Comparison of ENCODE assay signal across 7 cellular contexts in the genomic region with DNA sequence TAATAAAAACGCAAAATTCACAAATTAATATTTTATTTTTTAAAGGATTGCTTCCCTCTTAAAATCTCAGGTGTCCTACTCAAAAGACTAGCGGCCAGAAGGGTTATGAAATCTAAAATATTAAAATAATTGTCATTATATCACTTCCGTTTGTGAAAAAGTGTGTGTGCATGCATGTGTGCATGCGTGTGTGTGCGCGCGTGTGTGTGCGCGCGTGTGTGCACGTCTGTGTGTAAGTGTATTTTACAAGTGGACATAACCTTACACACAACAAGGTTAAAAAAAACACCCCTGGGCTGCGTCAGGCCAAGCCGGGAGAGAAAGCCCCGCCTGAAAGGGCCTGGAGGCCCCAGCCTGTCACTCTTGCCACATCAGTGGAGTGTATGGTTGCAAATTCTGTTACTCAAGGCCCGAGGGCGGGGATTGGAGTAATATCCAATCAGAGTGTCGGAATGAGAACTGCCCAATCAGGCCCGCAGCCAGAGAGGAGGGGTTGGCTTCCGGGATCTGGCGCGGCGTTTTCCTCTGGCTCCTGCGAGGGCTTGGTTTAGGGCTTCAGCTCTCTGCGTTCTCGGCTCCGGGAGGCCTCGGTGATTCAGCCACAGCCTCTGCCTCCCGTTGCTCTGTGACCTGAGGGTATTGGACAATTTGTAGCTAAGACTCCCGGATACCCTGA. TPM values are rescaled to one million over a fixed set of nuclear protein-coding genes. Genes with fewer than 3 reads are reported as not detected.
DNase-seq lines count a peak whose midpoint lies in the region; ATAC-seq, FAIRE-seq and TF ChIP-seq lines count a peak whose summit lies in the region.
"Not testable (repeated sequence)": the region's sequence is repeated elsewhere in the genome, so short reads cannot be mapped to it uniquely, and the experiment has no call there.

A gene (plus strand): TSS at position 518 of the 676 bp plus-strand sequence. CDS start 168 bp downstream, outside the sequence.

- POLR2A ChIA-PET in K562 (lab: Yijun Ruan, JAX): interaction anchor here (0.6 to 3.7 kb wide), 7 partner anchors 8 to 29 kb away, joined by 3 to 21 read pairs (median 5); no protein-coding TSS in a partner anchor

- H3K4me3 ChIP-seq in K562 (peak within 1 kb of the TSS; percentile 48), foreskin fibroblast (ENCODE audit: low read depth in 1 of 2, low read length in 2 of 2) (peak within 1 kb of the TSS; percentile 24 to 43)

- peak within 1 kb of the TSS; percentile 50 to 89; a peak in 3 of 4 replicates for H3K9ac ChIP-seq in K562 (ENCODE audit: insufficient read depth in 1 of 2, low read depth in 2 of 2, low read length in 2 of 2)

- TF ChIP-seq EP300 in K562 (IDR thresholded peaks at IDR 0.05; ENCODE audit: low read length): not testable (repeated sequence)

- peak; percentile 97 for FAIRE-seq in K562 (lab: Jason Lieb, UNC)

- not testable (repeated sequence) for TF ChIP-seq RAD21 in K562 (CRISPR knock-in tag; conservative IDR thresholded peaks at IDR 0.05 in 1 of 2, IDR thresholded peaks at IDR 0.05 in 1 of 2)

- 32% methylated on average over 18 of the region's 29 CpGs for WGBS in K562 (ENCODE audit: insufficient coverage, low coverage, missing lambda C conversion rate)

- H3K27ac ChIP-seq in K562 (ENCODE audit: extremely low read depth, low read depth, low read length): peak within 1 kb of the TSS; percentile 47; the same call in 2 of the 3 replicates

- not testable (repeated sequence) for TF ChIP-seq POLR2A in K562 (conservative IDR thresholded peaks at IDR 0.05)

- not testable (repeated sequence) for H3K36me3 ChIP-seq in K562 (ENCODE audit: control insufficient read depth, insufficient read depth, low read length)

- H3K4me2 ChIP-seq in K562 (ENCODE audit: insufficient read depth, low read length): peak within 1 kb of the TSS; percentile 44; the same call in 1 of the 2 replicates

- CTCF ChIA-PET in K562 (lab: Yijun Ruan, JAX; ENCODE audit: low intra/inter-chr PET ratio): not testable (repeated sequence)

- not testable (repeated sequence) for BruUV-seq in K562 (replicated peaks; lab: Mats Ljungman, UMichigan)

- not testable (repeated sequence) for H3K9me3 ChIP-seq in K562 (replicated peaks; ENCODE audit: control insufficient read depth, insufficient read depth, low read depth, low read length)

- not testable (repeated sequence) for DNase-seq in K562 (ENCODE audit: extremely low read depth in 1 of 4, low spot score in 3 of 4); foreskin fibroblast; lung microvascular endothelial cell (ENCODE audit: low read depth in 2 of 2)
- peak; percentile 71 for DNase-seq in sciatic nerve (ENCODE audit: low spot score)

- intact Hi-C loops in K562 (cut with micrococcal nuclease); sciatic nerve (cut with DNase I): not testable (repeated sequence)

- H3K79me2 ChIP-seq in K562 (ENCODE audit: control insufficient read depth, insufficient read depth, low read length): peaks cover 15% of the 10 kb centered on the region

- H4K20me1 ChIP-seq in K562 (replicated peaks; ENCODE audit: control insufficient read depth, insufficient read depth, low read length): not testable (repeated sequence)

- H3K9me1 ChIP-seq in K562 (ENCODE audit: control insufficient read depth, insufficient read depth, low read length): not testable (repeated sequence)

- in situ Hi-C loops in K562 (cut with MboI): not testable (repeated sequence)

- not testable (repeated sequence) for H3K4me1 ChIP-seq in K562 (replicated peaks in 1 of 2; ENCODE audit: control insufficient read depth in 2 of 2, insufficient read depth in 2 of 2, low read length in 2 of 2)

- H2AFZ ChIP-seq in K562 (ENCODE audit: low read depth, low read length): not testable (repeated sequence)

- H3K27me3 ChIP-seq in K562 (ENCODE audit: control insufficient read depth in 2 of 2, insufficient read depth in 2 of 2, low read length in 2 of 2): not testable (repeated sequence)

- peak; percentile 50 for ATAC-seq in GM18909 (IDR thresholded peaks at IDR 0.05; ENCODE audit: poor library complexity, unreplicated experiment)
- ATAC-seq in HG03460 (IDR thresholded peaks at IDR 0.05; ENCODE audit: unreplicated experiment): peak; percentile 22
- peak; percentile 51 to 81 for ATAC-seq in activated CD4-positive, CD25-positive, alpha-beta regulatory T cell treated with anti-CD3 and anti-CD28 coated beads, Interleukin-2, amount 50 U/mL, for 24 hours
- peak; percentile 93 for ATAC-seq in K562
- peak; percentile 99 for ATAC-seq in sciatic nerve

- not testable (repeated sequence) for TF ChIP-seq CTCF in K562 (IDR thresholded peaks at IDR 0.05 in 2 of 3, conservative IDR thresholded peaks at IDR 0.05 in 1 of 3; ENCODE audit: insufficient read depth in 2 of 3, low read depth in 1 of 3, low read length in 3 of 3); foreskin fibroblast (IDR thresholded peaks at IDR 0.05; ENCODE audit: low read depth, low read length)

TF ChIP-seq in K562, 482 proteins besides CTCF, POLR2A, EP300 and RAD21 (continues in another document):
- TF ChIP-seq POLR2G (IDR thresholded peaks at IDR 0.05; ENCODE audit: low read depth, low read length) (peak; percentile 68), ELF1 (tag; IDR thresholded peaks at IDR 0.05) (0 out of 2 replicates have a peak, but pooled peaks have one; percentile 22), KDM4B (IDR thresholded peaks at IDR 0.05; ENCODE audit: borderline replicate concordance in 2 of 2, low read depth in 1 of 2) (0 out of 4 replicates have a peak, but pooled peaks of 1 of the 2 experiments have one; percentile 46), YY1 (IDR thresholded peaks at IDR 0.05; ENCODE audit: borderline replicate concordance in 1 of 3, control insufficient read depth in 1 of 3, extremely low read depth in 1 of 3, insufficient read depth in 3 of 3, insufficient read length in 1 of 3, insufficient replicate concordance in 2 of 3, low read depth in 1 of 3, low read length in 2 of 3) (peak in 1 of 3 experiments; percentile 27), RBFOX2 (IDR thresholded peaks at IDR 0.05; ENCODE audit: low read depth, low read length) (peak; percentile 66), MBD2 (IDR thresholded peaks at IDR 0.05; ENCODE audit: borderline replicate concordance, low read depth) (peak; percentile 52; the same call in 1 of the 2 replicates), POLR2AphosphoS5 (IDR thresholded peaks at IDR 0.05; ENCODE audit: control insufficient read depth, insufficient read depth, low read depth, low read length) (peak; percentile 39; the same call in 1 of the 2 replicates), MAZ (CRISPR knock-in tag; conservative IDR thresholded peaks at IDR 0.05 in 1 of 2, IDR thresholded peaks at IDR 0.05 in 1 of 2) (peak in 1 of 2 experiments; percentile 43; a peak in 1 of 4 replicates), ETV6 (IDR thresholded peaks at IDR 0.05; ENCODE audit: borderline replicate concordance in 1 of 2, low read depth in 2 of 2, low read length in 1 of 2) (0 out of 4 replicates have a peak, but pooled peaks of 1 of the 2 experiments have one; percentile 40), CBX1 (IDR thresholded peaks at IDR 0.05; ENCODE audit: low read depth) (0 out of 2 replicates have a peak, but pooled peaks have one; percentile 56), TAF1 (IDR thresholded peaks at IDR 0.05; ENCODE audit: control insufficient read depth, extremely low read depth, insufficient read depth, low read length, severe bottlenecking) (peak; percentile 73), FOS (IDR thresholded peaks at IDR 0.05; ENCODE audit: extremely low read depth, insufficient read length) (peak; percentile 6), KDM5B (IDR thresholded peaks at IDR 0.05; ENCODE audit: insufficient replicate concordance, low read depth, low read length) (peak; percentile 37), RBBP5 (IDR thresholded peaks at IDR 0.05; ENCODE audit: borderline replicate concordance, insufficient read depth, low read length, poor library complexity, severe bottlenecking) (peak; percentile 54), PHF8 (IDR thresholded peaks at IDR 0.05; ENCODE audit: borderline replicate concordance, low read length) (peak; percentile 28; the same call in 1 of the 2 replicates)
- not testable (repeated sequence) for TF ChIP-seq ETV6 (CRISPR knock-in tag; IDR thresholded peaks at IDR 0.05; ENCODE audit: borderline replicate concordance)
- TF ChIP-seq, protein P1, sequence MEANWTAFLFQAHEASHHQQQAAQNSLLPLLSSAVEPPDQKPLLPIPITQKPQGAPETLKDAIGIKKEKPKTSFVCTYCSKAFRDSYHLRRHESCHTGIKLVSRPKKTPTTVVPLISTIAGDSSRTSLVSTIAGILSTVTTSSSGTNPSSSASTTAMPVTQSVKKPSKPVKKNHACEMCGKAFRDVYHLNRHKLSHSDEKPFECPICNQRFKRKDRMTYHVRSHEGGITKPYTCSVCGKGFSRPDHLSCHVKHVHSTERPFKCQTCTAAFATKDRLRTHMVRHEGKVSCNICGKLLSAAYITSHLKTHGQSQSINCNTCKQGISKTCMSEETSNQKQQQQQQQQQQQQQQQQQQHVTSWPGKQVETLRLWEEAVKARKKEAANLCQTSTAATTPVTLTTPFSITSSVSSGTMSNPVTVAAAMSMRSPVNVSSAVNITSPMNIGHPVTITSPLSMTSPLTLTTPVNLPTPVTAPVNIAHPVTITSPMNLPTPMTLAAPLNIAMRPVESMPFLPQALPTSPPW (CRISPR knock-in tag; IDR thresholded peaks at IDR 0.05): 0 out of 2 replicates have a peak, but pooled peaks have one; percentile 27

RNA-seq across cellular contexts. Expression of the gene that starts here (rescaled TPM):
- total RNA-seq in K562 (2011; cell fraction: chromatin; rRNA removed; ENCODE audit: low replicate concordance): 375 and 579 TPM in 2 replicates
- 319 and 349 TPM in 2 replicates for total RNA-seq in K562 (2011; cell fraction: nucleolus; rRNA removed)
- total RNA-seq in K562 (2011; cell fraction: nucleoplasm; rRNA removed): 489 and 563 TPM in 2 replicates
- 226 and 279 TPM in 2 replicates for total RNA-seq in K562 (2014; rRNA removed)
- total RNA-seq in K562 (2014; rRNA removed; fragmentation: Illumina TruSeq; extraction: Trizol): 276 and 295 TPM in 2 replicates
- total RNA-seq in K562 (2015; rRNA removed; fragmentation: Illumina TruSeq; extraction: Trizol): 212 and 230 TPM in 2 replicates
- total RNA-seq in K562 (2021): 227 and 237 TPM in 2 replicates
- 632 and 750 TPM in 2 replicates for polyA plus RNA-seq in K562 (2011; rRNA removed)
- polyA plus RNA-seq in K562 (2011; cell fraction: cytosol; rRNA removed): 341 and 663 TPM in 2 replicates
- 912 and 1,021 TPM in 2 replicates for polyA plus RNA-seq in K562 (2011; cell fraction: nucleus; rRNA removed)
- 171 and 385 TPM in 2 replicates for polyA plus RNA-seq in K562 (2012)
- polyA plus RNA-seq in K562 (2014; fragmentation: Illumina TruSeq; extraction: Trizol): 399 and 453 TPM in 2 replicates
- 100 to 1,000 TPM; 116 to 185 TPM for polyA plus RNA-seq in K562 (2014; fragmentation: Nextera tagmentation; extraction: Ambion mirVana)
- polyA plus RNA-seq in K562 (2014; rRNA removed): 446 and 503 TPM in 2 replicates
- polyA minus RNA-seq in K562 (2011; rRNA and poly(A)+ RNA removed): 235 and 266 TPM in 2 replicates
- 175 and 203 TPM in 2 replicates for polyA minus RNA-seq in K562 (2011; cell fraction: cytosol; rRNA and poly(A)+ RNA removed)
- polyA minus RNA-seq in K562 (2011; cell fraction: nucleus; rRNA and poly(A)+ RNA removed): 385 and 630 TPM in 2 replicates
- total RNA-seq in lung microvascular endothelial cell: 3.9 and 10.7 TPM in 2 replicates
- 28.1 TPM for total RNA-seq in sciatic nerve

Comparison
In these comparisons a context has a peak if more than half of its experiments do, and no peak if none do; other contexts are left out.
1. ATAC-seq: peak in every context shown above with its lines; median percentile 99 in sciatic nerve; 93 in K562; 66 in activated CD4-positive, CD25-positive, alpha-beta regulatory T cell treated with anti-CD3 and anti-CD28 coated beads, Interleukin-2, amount 50 U/mL, for 24 hours; 50 in GM18909; 22 in HG03460.